16 cellular contexts compared by ENCODE assay signal in the genomic region with DNA sequence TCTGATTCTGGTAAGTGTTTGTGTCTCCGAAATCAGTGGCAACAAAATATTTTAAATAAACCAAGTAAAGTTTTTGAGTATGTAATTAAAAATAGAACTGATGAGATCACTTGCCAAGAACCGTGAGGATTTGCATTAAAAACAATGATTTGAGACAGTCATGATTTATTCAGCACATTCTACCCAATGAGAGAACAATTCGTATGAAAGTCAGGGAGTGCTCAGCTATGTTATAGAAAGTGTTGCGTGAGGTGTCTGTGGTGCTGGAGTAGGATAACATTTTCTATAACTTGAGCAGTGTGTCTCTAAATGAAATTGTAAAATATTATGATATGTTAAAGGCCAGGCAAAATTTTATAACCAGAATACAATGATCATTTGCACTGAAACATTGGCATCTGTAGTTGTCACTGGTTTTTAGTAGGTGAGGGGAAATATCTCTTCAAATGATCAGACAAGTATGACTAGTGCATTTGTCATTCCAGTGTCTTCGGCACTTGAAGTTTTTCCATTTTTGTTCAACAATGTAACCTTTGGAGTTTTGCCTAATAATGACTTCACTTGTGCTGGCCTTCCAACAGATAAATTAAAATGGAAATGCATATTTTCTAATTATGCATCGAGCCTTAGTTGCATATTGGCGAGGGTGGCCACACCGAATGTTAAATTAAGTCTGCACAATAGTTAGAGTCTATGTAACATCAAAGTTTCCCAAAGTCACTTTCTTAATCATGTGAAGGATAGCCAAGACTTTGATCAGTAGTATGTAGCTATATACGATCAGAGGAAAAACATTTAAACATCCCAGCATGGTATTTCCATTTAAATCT.
DNase-seq lines count a peak whose midpoint lies in the region; ATAC-seq, FAIRE-seq and TF ChIP-seq lines count a peak whose summit lies in the region.
"Had no signal": no experiment of that assay in that cellular context is flagged by ENCODE, and none has a peak within 500 bp of the region (broad histone marks: within the 10 kb centered on the region; RNA-seq: fewer than 3 reads in every experiment).

No MANE protein-coding gene starts in this region.

- ATAC-seq in GM19463 (IDR thresholded peaks at IDR 0.05; ENCODE audit: unreplicated experiment): no peak
- ATAC-seq: left colon had no signal

- H3K36me3 ChIP-seq in bronchial epithelial cell (ENCODE audit: control insufficient read depth, insufficient read depth, low read length): no peaks in the 10 kb centered on the region
- H3K36me3 ChIP-seq: Peyer's patch had no signal

- H3K4me3 ChIP-seq in bronchial epithelial cell (ENCODE audit: low read depth, low read length): no peak overlapping the region
- H3K4me3 ChIP-seq: Peyer's patch, skin epidermis had no signal

- H3K27me3 ChIP-seq in bronchial epithelial cell (ENCODE audit: control insufficient read depth, insufficient read depth, low read length): no peaks in the 10 kb centered on the region
- H3K27me3 ChIP-seq: Peyer's patch had no signal

- FAIRE-seq in bronchial epithelial cell (lab: Jason Lieb, UNC): no peak
- no peak for FAIRE-seq in D721Med (lab: Jason Lieb, UNC)

- TF ChIP-seq CTCF in bronchial epithelial cell (IDR thresholded peaks at IDR 0.05; ENCODE audit: insufficient read depth, low read length, severe bottlenecking) (no peak), D721Med (IDR thresholded peaks at IDR 0.05; ENCODE audit: insufficient read depth, missing control alignments) (no peak)

- peak; percentile 21 for DNase-seq in AG08396 (ENCODE audit: low spot score)
- DNase-seq in LHCN-M2 (ENCODE audit: low read depth): peak; percentile 68
- peak; percentile 4 for DNase-seq in bronchial epithelial cell (ENCODE audit: low read depth)
- DNase-seq in kidney glomerular epithelial cell (lab: John Stamatoyannopoulos, UW): peak; percentile 67
- no peak for DNase-seq in D721Med (ENCODE audit: insufficient read length, low spot score)
- no peak for DNase-seq in SK-N-DZ (ENCODE audit: low spot score)
- DNase-seq in activated naive CD4-positive, alpha-beta T cell (lab: John Stamatoyannopoulos, UW): no peak
- DNase-seq: activated CD4-positive, alpha-beta memory T cell treated with anti-CD3 and anti-CD28 coated beads for 36 hours; activated naive CD8-positive, alpha-beta T cell treated with anti-CD3 and anti-CD28 coated beads, Interleukin-2, amount 10 ng/mL, durations not matched to agents 7 days and 5 days; DMS 273 treated with DMSO at 0.1 percent for 48 hours; left colon; NCI-H1048; NCI-H82; Peyer's patch had no signal

Comparison
In these comparisons a context has a peak if more than half of its experiments do, and no peak if none do; other contexts are left out.
1. DNase-seq: peak in AG08396 (single experiment), LHCN-M2 (single experiment), bronchial epithelial cell (single experiment) and kidney glomerular epithelial cell (single experiment); none in D721Med (single experiment), SK-N-DZ (single experiment) and activated naive CD4-positive, alpha-beta T cell (0 of 4).